In genomic region chrX:129346574-129346973, GRCh38 we compare ENCODE assay signal across 33 cellular contexts.
"Had no signal": no experiment of that assay in that cellular context is flagged by ENCODE, and none has a peak within 500 bp of the region (broad histone marks: within the 10 kb centered on the region; RNA-seq: fewer than 3 reads in every experiment).

No MANE protein-coding gene starts in this region.

- H3K4me3 ChIP-seq: MG63 had no signal

- H3K36me3 ChIP-seq: MG63 had no signal

- H3K9me3 ChIP-seq: MG63 had no signal

- H3K27me3 ChIP-seq: MG63 had no signal

- H3K27ac ChIP-seq: KMS-11 had no signal

- H3K9ac ChIP-seq: KMS-11 had no signal

- DNase-seq: Kasumi-1, MG63, MM.1S, MV-4-11, NCI-H1048, NCI-H1092, NCI-H1092 treated with DMSO at 0.1 percent for 48 hours, NCI-H1105, NCI-H1105 treated with DMSO at 0.1 percent for 48 hours, NCI-H1417, NCI-H1417 treated with DMSO at 0.1 percent for 48 hours, NCI-H1436, NCI-H1436 treated with DMSO at 0.1 percent for 48 hours, NCI-H146, NCI-H1694, NCI-H1694 treated with DMSO at 0.1 percent for 48 hours, NCI-H187, NCI-H187 treated with DMSO at 0.1 percent for 48 hours, NCI-H1930, NCI-H2029, NCI-H2029 treated with DMSO at 0.1 percent for 48 hours, NCI-H2081, NCI-H2081 treated with DMSO at 0.1 percent for 48 hours, NCI-H2107, NCI-H2171, NCI-H2171 treated with DMSO at 0.1 percent for 48 hours, NCI-H2227 treated with DMSO at 0.1 percent for 48 hours, NCI-H226, NCI-H345, NCI-H446, NCI-H446 treated with DMSO at 0.1 percent for 48 hours, NCI-H510A had no signal
